Comparison of ENCODE assay signal across 25 cellular contexts in genomic region chr7:34454381-34454780, GRCh38.
"Had no signal": no experiment of that assay in that cellular context is flagged by ENCODE, and none has a peak within 500 bp of the region (broad histone marks: within the 10 kb centered on the region; RNA-seq: fewer than 3 reads in every experiment).

No MANE protein-coding gene starts in this region.

- H3K27ac ChIP-seq: colonic mucosa, dorsolateral prefrontal cortex, hepatocyte, left ventricle myocardium inferior, prostate gland, spleen, upper lobe of left lung had no signal

- DNase-seq: activated B cell treated with CpG ODN at 0.5 μM for 24 hours; activated CD4-positive, alpha-beta T cell treated with anti-CD3 and anti-CD28 coated beads for 36 hours; activated CD4-positive, alpha-beta T cell treated with anti-CD3 and anti-CD28 coated beads, Interleukin-2, amount 50 U/mL, for 4 hours; activated CD8-positive, alpha-beta memory T cell treated with anti-CD3 and anti-CD28 coated beads for 24 hours; activated CD8-positive, alpha-beta memory T cell treated with anti-CD3 and anti-CD28 coated beads, Interleukin-2, amount 50 U/mL, for 4 hours; activated naive CD8-positive, alpha-beta T cell treated with anti-CD3 and anti-CD28 coated beads for 36 hours; activated T-cell treated with anti-CD3 and anti-CD28 coated beads, Interleukin-2, amount 50 U/mL, for 24 hours; amniotic stem cell; colonic mucosa; dorsolateral prefrontal cortex; effector memory CD8-positive, alpha-beta T cell; foreskin melanocyte; glutamatergic neuron; kidney glomerular epithelial cell; left ventricle myocardium inferior; spleen; stimulated activated CD4-positive, alpha-beta T cell treated with anti-CD3 and anti-CD28 coated beads, Interleukin-4, amount 100 ng/mL, for 24 hours; stimulated activated naive CD8-positive, alpha-beta T cell treated with anti-CD3 and anti-CD28 coated beads, Interleukin-15, Interleukin-2, amounts not matched to agents 100 U/mL and 50 U/mL, for 24 hours; upper lobe of left lung had no signal

- H3K4me3 ChIP-seq: colonic mucosa, dorsolateral prefrontal cortex, hepatocyte, left ventricle myocardium inferior, prostate gland, spleen, upper lobe of left lung had no signal

- H3K4me1 Mint-ChIP-seq: activated B cell treated with CpG ODN at 0.5 μM for 24 hours; activated CD4-positive, alpha-beta T cell treated with anti-CD3 and anti-CD28 coated beads for 36 hours; activated naive CD8-positive, alpha-beta T cell treated with anti-CD3 and anti-CD28 coated beads for 36 hours; activated T-helper 17 cell treated with anti-CD3 and anti-CD28 coated beads, Interleukin-2, amount 50 U/mL, for 72 hours; mesothelial cell of epicardium had no signal

- ATAC-seq: activated CD4-positive, alpha-beta T cell treated with anti-CD3 and anti-CD28 coated beads for 36 hours; activated T-helper 17 cell treated with anti-CD3 and anti-CD28 coated beads, Interleukin-2, amount 50 U/mL, for 72 hours; effector memory CD8-positive, alpha-beta T cell; esophagus mucosa; natural killer cell treated with Interleukin-12 subunit alpha and Interleukin-12 subunit beta and Interleukin-15 and Interleukin-18, amount 100 ng/mL, for 72 hours; stimulated activated naive CD8-positive, alpha-beta T cell treated with anti-CD3 and anti-CD28 coated beads, Interleukin-15, Interleukin-2, amounts not matched to agents 100 U/mL and 50 U/mL, for 24 hours had no signal

- H3K36me3 ChIP-seq: colonic mucosa, left ventricle myocardium inferior, prostate gland, spleen, upper lobe of left lung had no signal

- H3K27me3 Mint-ChIP-seq: activated B cell treated with CpG ODN at 0.5 μM for 24 hours; activated CD4-positive, alpha-beta T cell treated with anti-CD3 and anti-CD28 coated beads for 36 hours; activated naive CD8-positive, alpha-beta T cell treated with anti-CD3 and anti-CD28 coated beads for 36 hours; activated T-cell treated with anti-CD3 and anti-CD28 coated beads, Interleukin-2, amount 50 U/mL, for 24 hours; activated T-helper 17 cell treated with anti-CD3 and anti-CD28 coated beads, Interleukin-2, amount 50 U/mL, for 72 hours; effector memory CD8-positive, alpha-beta T cell; natural killer cell treated with Interleukin-12 subunit alpha and Interleukin-12 subunit beta and Interleukin-15 and Interleukin-18, amount 100 ng/mL, for 72 hours had no signal

- H3K79me2 ChIP-seq: hepatocyte had no signal

- H3K27me3 ChIP-seq: colonic mucosa, hepatocyte, spleen, upper lobe of left lung had no signal

- H3K4me2 ChIP-seq: hepatocyte had no signal

- H3K9me3 ChIP-seq: colonic mucosa, prostate gland, upper lobe of left lung had no signal

- H3K4me3 Mint-ChIP-seq: activated B cell treated with CpG ODN at 0.5 μM for 24 hours; activated CD4-positive, alpha-beta T cell treated with anti-CD3 and anti-CD28 coated beads for 36 hours; activated naive CD8-positive, alpha-beta T cell treated with anti-CD3 and anti-CD28 coated beads for 36 hours; activated T-cell treated with anti-CD3 and anti-CD28 coated beads, Interleukin-2, amount 50 U/mL, for 24 hours; activated T-helper 17 cell treated with anti-CD3 and anti-CD28 coated beads, Interleukin-2, amount 50 U/mL, for 72 hours; effector memory CD8-positive, alpha-beta T cell; mesothelial cell of epicardium; natural killer cell treated with Interleukin-12 subunit alpha and Interleukin-12 subunit beta and Interleukin-15 and Interleukin-18, amount 100 ng/mL, for 72 hours had no signal

- H3K36me3 Mint-ChIP-seq: activated naive CD8-positive, alpha-beta T cell treated with anti-CD3 and anti-CD28 coated beads for 36 hours; mesothelial cell of epicardium; natural killer cell treated with Interleukin-12 subunit alpha and Interleukin-12 subunit beta and Interleukin-15 and Interleukin-18, amount 100 ng/mL, for 72 hours had no signal

- H3K4me1 ChIP-seq: colonic mucosa, left ventricle myocardium inferior, prostate gland, spleen, upper lobe of left lung had no signal

- H3K27ac Mint-ChIP-seq: activated B cell treated with CpG ODN at 0.5 μM for 24 hours; activated CD4-positive, alpha-beta T cell treated with anti-CD3 and anti-CD28 coated beads for 36 hours; activated naive CD8-positive, alpha-beta T cell treated with anti-CD3 and anti-CD28 coated beads for 36 hours; activated T-cell treated with anti-CD3 and anti-CD28 coated beads, Interleukin-2, amount 50 U/mL, for 24 hours; activated T-helper 17 cell treated with anti-CD3 and anti-CD28 coated beads, Interleukin-2, amount 50 U/mL, for 72 hours; effector memory CD8-positive, alpha-beta T cell; mesothelial cell of epicardium; natural killer cell treated with Interleukin-12 subunit alpha and Interleukin-12 subunit beta and Interleukin-15 and Interleukin-18, amount 100 ng/mL, for 72 hours had no signal
